In genomic region chr12:112950701-112951100, GRCh38 we compare ENCODE assay signal across 30 cellular contexts. TPM values are rescaled to one million over a fixed set of nuclear protein-coding genes. Genes with fewer than 3 reads are reported as not detected.
"Had no signal": no experiment of that assay in that cellular context is flagged by ENCODE, and none has a peak within 500 bp of the region (broad histone marks: within the 10 kb centered on the region; RNA-seq: fewer than 3 reads in every experiment).

No MANE protein-coding gene starts in this region.

- H3K4me2 ChIP-seq: hepatocyte had no signal

- H3K27me3 Mint-ChIP-seq: dendritic cell treated with granulocyte-macrophage colony-stimulating factor and Interleukin-4, amounts not matched to agents 40 ng/mL and 50 ng/mL, for 4 days; naive B cell; natural killer cell treated with Interleukin-12 subunit alpha and Interleukin-12 subunit beta and Interleukin-15 and Interleukin-18, amount 100 ng/mL, for 72 hours; stimulated activated memory B cell treated with anti-CD40 and anti-IgM and Interleukin-4, amounts not matched to agents 10 μg/mL and 1 μg/mL and 100 μg/mL, for 72 hours had no signal

- H2AFZ ChIP-seq: hepatocyte had no signal

- H3K79me2 ChIP-seq: hepatocyte had no signal

- FAIRE-seq: endothelial cell of umbilical vein, urothelium cell line had no signal

- DNase-seq: effector CD8-positive, alpha-beta T cell; foreskin keratinocyte; heart left ventricle; left cardiac atrium; left lung; mesenchymal stem cell; mucosa of descending colon; naive B cell; ovary; posterior cingulate gyrus; psoas muscle; right cardiac atrium; spleen; stimulated activated CD4-positive, alpha-beta T cell treated with anti-CD3 and anti-CD28 coated beads, Interleukin-4, amount 100 ng/mL, for 4 hours; stimulated activated naive CD8-positive, alpha-beta T cell treated with anti-CD3 and anti-CD28 coated beads, Interleukin-15, Interleukin-2, amounts not matched to agents 100 U/mL and 50 U/mL, for 24 hours; substantia nigra; testis; tibial artery had no signal

- H3K4me1 Mint-ChIP-seq: mesothelial cell of epicardium; neural crest cell; stimulated activated memory B cell treated with anti-CD40 and anti-IgM and Interleukin-4, amounts not matched to agents 10 μg/mL and 1 μg/mL and 100 μg/mL, for 72 hours had no signal

- H3K4me1 ChIP-seq: esophagus muscularis mucosa, foreskin keratinocyte, gastroesophageal sphincter, heart left ventricle, left lung, psoas muscle, spleen, testis, tibial artery, upper lobe of left lung had no signal

- H3K27ac ChIP-seq: esophagus muscularis mucosa, foreskin keratinocyte, gastroesophageal sphincter, heart left ventricle, hepatocyte, left lung, ovary, psoas muscle, skin epidermis, spleen, testis, tibial artery, upper lobe of left lung had no signal

- H3K36me3 ChIP-seq: ovary had no signal

- H3K27ac Mint-ChIP-seq: dendritic cell treated with granulocyte-macrophage colony-stimulating factor and Interleukin-4, amounts not matched to agents 40 ng/mL and 50 ng/mL, for 4 days; mesothelial cell of epicardium; naive B cell; natural killer cell treated with Interleukin-12 subunit alpha and Interleukin-12 subunit beta and Interleukin-15 and Interleukin-18, amount 100 ng/mL, for 72 hours; stimulated activated memory B cell treated with anti-CD40 and anti-IgM and Interleukin-4, amounts not matched to agents 10 μg/mL and 1 μg/mL and 100 μg/mL, for 72 hours had no signal

- H3K9me3 ChIP-seq: gastroesophageal sphincter, mucosa of descending colon, ovary, testis, tibial artery, upper lobe of left lung had no signal

- H3K27me3 ChIP-seq: esophagus muscularis mucosa, foreskin keratinocyte, gastroesophageal sphincter, heart left ventricle, hepatocyte, left lung, ovary, spleen, testis, tibial artery, upper lobe of left lung had no signal

- H3K4me3 ChIP-seq: esophagus muscularis mucosa, gastroesophageal sphincter, heart left ventricle, hepatocyte, left lung, mucosa of descending colon, ovary, psoas muscle, skin epidermis, spleen, testis, tibial artery, upper lobe of left lung had no signal

- H3K9me3 Mint-ChIP-seq: dendritic cell treated with granulocyte-macrophage colony-stimulating factor and Interleukin-4, amounts not matched to agents 40 ng/mL and 50 ng/mL, for 4 days; neural crest cell had no signal

- ATAC-seq: foreskin keratinocyte; gastroesophageal sphincter; heart left ventricle; left cardiac atrium; left lung; mucosa of descending colon; natural killer cell treated with Interleukin-12 subunit alpha and Interleukin-12 subunit beta and Interleukin-15 and Interleukin-18, amount 100 ng/mL, for 72 hours; psoas muscle; stimulated activated memory B cell treated with anti-CD40 and anti-IgM and Interleukin-4, amounts not matched to agents 10 μg/mL and 1 μg/mL and 100 μg/mL, for 72 hours; stimulated activated naive CD8-positive, alpha-beta T cell treated with anti-CD3 and anti-CD28 coated beads, Interleukin-15, Interleukin-2, amounts not matched to agents 100 U/mL and 50 U/mL, for 24 hours had no signal

- H3K4me3 Mint-ChIP-seq: dendritic cell treated with granulocyte-macrophage colony-stimulating factor and Interleukin-4, amounts not matched to agents 40 ng/mL and 50 ng/mL, for 4 days; mesothelial cell of epicardium; naive B cell; natural killer cell treated with Interleukin-12 subunit alpha and Interleukin-12 subunit beta and Interleukin-15 and Interleukin-18, amount 100 ng/mL, for 72 hours; neural crest cell; stimulated activated memory B cell treated with anti-CD40 and anti-IgM and Interleukin-4, amounts not matched to agents 10 μg/mL and 1 μg/mL and 100 μg/mL, for 72 hours had no signal

RNA-seq across cellular contexts. Expression of gene OAS2, which starts 27.6 kb away (rescaled TPM):
- total RNA-seq: neural crest cell had no signal
- polyA plus RNA-seq: hepatocyte had no signal

RNA-seq across cellular contexts. Expression of gene OAS1, which starts 43.9 kb away (rescaled TPM):
- total RNA-seq: neural crest cell had no signal
